In the genomic region with DNA sequence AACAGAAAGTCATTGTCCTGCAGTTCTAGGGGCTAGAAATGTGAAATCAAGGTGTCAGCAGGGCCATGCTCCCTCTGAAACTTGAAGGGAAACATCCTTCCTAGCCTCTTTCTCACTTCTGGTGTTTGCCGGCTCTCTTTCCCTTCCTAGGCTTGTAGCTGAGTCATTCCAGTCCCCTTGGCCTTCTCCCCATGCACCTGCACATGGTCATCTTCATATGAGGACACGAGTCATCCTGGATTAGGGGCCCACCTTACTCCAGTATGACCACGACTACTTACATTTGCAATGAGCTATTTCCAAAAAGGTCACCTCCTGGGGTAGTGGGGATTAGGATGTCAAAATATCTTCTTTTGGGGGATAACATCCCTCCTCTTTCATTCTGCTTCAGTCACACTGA, we compare ENCODE assay signal across 22 cellular contexts.
DNase-seq lines count a peak whose midpoint lies in the region; ATAC-seq, FAIRE-seq and TF ChIP-seq lines count a peak whose summit lies in the region.
"Had no signal": no experiment of that assay in that cellular context is flagged by ENCODE, and none has a peak within 500 bp of the region (broad histone marks: within the 10 kb centered on the region; RNA-seq: fewer than 3 reads in every experiment).

No MANE protein-coding gene starts in this region.

- TF ChIP-seq CTCF in DND-41 (IDR thresholded peaks at IDR 0.05; ENCODE audit: borderline replicate concordance, extremely low read depth, low read length, poor library complexity, severe bottlenecking) (no peak), GM12878 (IDR thresholded peaks at IDR 0.05 in 2 of 3, conservative IDR thresholded peaks at IDR 0.05 in 1 of 3; ENCODE audit: control insufficient read depth in 2 of 3, extremely low read depth in 1 of 3, insufficient read depth in 1 of 3, low read depth in 3 of 3, low read length in 3 of 3) (no peak)

- WGBS in GM12878 (ENCODE audit: insufficient coverage, insufficient replicate concordance, low lambda C conversion rate, missing lambda C conversion rate) = 61% methylated on average over 3 of the region's 3 CpGs

- peak overlapping the region; percentile 97 for H3K27ac Mint-ChIP-seq in stimulated activated memory B cell treated with anti-CD40 and anti-IgM and Interleukin-4, amounts not matched to agents 10 μg/mL and 1 μg/mL and 100 μg/mL, for 72 hours
- H3K27ac Mint-ChIP-seq: CD14-positive monocyte had no signal

- H3K4me1 ChIP-seq in DND-41 (ENCODE audit: insufficient read depth, low read length) (no peaks in the 10 kb centered on the region; the same call in 1 of the 2 replicates), GM12878 (ENCODE audit: control insufficient read depth, insufficient read depth, low read length) (peaks cover 19% of the 10 kb centered on the region)
- peaks cover 7% of the 10 kb centered on the region for H3K4me1 ChIP-seq in effector memory CD4-positive, alpha-beta T cell (ENCODE audit: control insufficient read depth, insufficient read depth, low read length, poor library complexity, severe bottlenecking)

- TF ChIP-seq RAD21 in GM12878 (IDR thresholded peaks at IDR 0.05; ENCODE audit: insufficient read depth, low read depth, low read length) = no peak

- peak overlapping the region; percentile 36; the same call in 1 of the 2 replicates for H2AFZ ChIP-seq in DND-41 (ENCODE audit: low read depth, low read length)
- H2AFZ ChIP-seq in GM12878 (ENCODE audit: control insufficient read depth, low read depth, low read length) = no peak overlapping the region
- H2AFZ ChIP-seq: PC-9 had no signal

- peak overlapping the region; percentile 10 for H3K4me3 Mint-ChIP-seq in stimulated activated memory B cell treated with anti-CD40 and anti-IgM and Interleukin-4, amounts not matched to agents 10 μg/mL and 1 μg/mL and 100 μg/mL, for 72 hours
- H3K4me3 Mint-ChIP-seq: CD14-positive monocyte had no signal

- H3K27me3 Mint-ChIP-seq in stimulated activated memory B cell treated with anti-CD40 and anti-IgM and Interleukin-4, amounts not matched to agents 10 μg/mL and 1 μg/mL and 100 μg/mL, for 72 hours = no peaks in the 10 kb centered on the region

- no peak for FAIRE-seq in GM12878 (lab: Jason Lieb, UNC)
- FAIRE-seq: A204.1, G401.6, GM19239, HTR-8/SVneo had no signal

- H3K4me1 Mint-ChIP-seq in stimulated activated memory B cell treated with anti-CD40 and anti-IgM and Interleukin-4, amounts not matched to agents 10 μg/mL and 1 μg/mL and 100 μg/mL, for 72 hours = peaks cover 50% of the 10 kb centered on the region

- H3K4me2 ChIP-seq in DND-41 (ENCODE audit: insufficient read depth, low read length) (no peak overlapping the region), GM12878 (ENCODE audit: control insufficient read depth, insufficient read depth) (no peak overlapping the region)
- H3K4me2 ChIP-seq: PC-9 had no signal

- no peak for TF ChIP-seq EP300 in GM12878 (IDR thresholded peaks at IDR 0.05; ENCODE audit: borderline replicate concordance in 1 of 2, control insufficient read depth in 1 of 2, low read depth in 2 of 2, low read length in 2 of 2)

- H3K27ac ChIP-seq in DND-41 (ENCODE audit: low read length) = 0 out of 2 replicates have a peak overlapping the region, but pooled peaks have one; percentile 23
- no peak overlapping the region for H3K27ac ChIP-seq in GM12878 (ENCODE audit: control insufficient read depth, insufficient read depth)
- H3K27ac ChIP-seq in effector memory CD4-positive, alpha-beta T cell (ENCODE audit: insufficient read depth, low read length, poor library complexity, severe bottlenecking) = no peak overlapping the region
- H3K27ac ChIP-seq: PC-9 had no signal

- DNase-seq in DMS79 treated with DMSO at 0.1 percent for 48 hours (lab: John Stamatoyannopoulos, UW) = peak; percentile 46
- no peak for DNase-seq in DMS79 (lab: John Stamatoyannopoulos, UW)
- no peak for DNase-seq in DND-41
- no peak for DNase-seq in GM12878 (ENCODE audit: low read depth, low spot score)
- no peak for DNase-seq in effector memory CD4-positive, alpha-beta T cell
- DNase-seq in NCI-H82 (lab: John Stamatoyannopoulos, UW) = no peak
- DNase-seq in NCI-H2196 (lab: John Stamatoyannopoulos, UW; ENCODE audit: unreplicated experiment) = no peak
- DNase-seq: KG1, NCI-H146, NCI-H2029, NCI-H345, NCI-H524, NCI-H774, PC-9, RPMI8226, SHP77 had no signal

- POLR2A ChIA-PET in GM12878 (lab: Charles Lee) = interaction anchor here (0.6 to 1.0 kb wide), 4 partner anchors 9 to 168 kb away, joined by 3 to 5 read pairs (median 4); no protein-coding TSS in a partner anchor

- H3K9me3 Mint-ChIP-seq in stimulated activated memory B cell treated with anti-CD40 and anti-IgM and Interleukin-4, amounts not matched to agents 10 μg/mL and 1 μg/mL and 100 μg/mL, for 72 hours = no peaks in the 10 kb centered on the region

- H3K9me3 ChIP-seq in DND-41 (ENCODE audit: insufficient read depth, low read length, severe bottlenecking) = no peaks in the 10 kb centered on the region
- H3K9me3 ChIP-seq in GM12878 (replicated peaks; ENCODE audit: control insufficient read depth, insufficient read depth, low read length) = no peaks in the 10 kb centered on the region; the same call in 2 of the 3 replicates
- no peaks in the 10 kb centered on the region for H3K9me3 ChIP-seq in effector memory CD4-positive, alpha-beta T cell (ENCODE audit: control insufficient read depth, low read length)

- no TSS peak for BruUV-seq in GM12878 (replicated peaks; lab: Mats Ljungman, UMichigan)

- H3K27me3 ChIP-seq in DND-41 (ENCODE audit: insufficient read depth, low read length, poor library complexity) (no peaks in the 10 kb centered on the region), GM12878 (replicated peaks in 1 of 2; ENCODE audit: control insufficient read depth in 2 of 2, insufficient read depth in 2 of 2, low read length in 1 of 2) (no peaks in the 10 kb centered on the region)
- no peaks in the 10 kb centered on the region for H3K27me3 ChIP-seq in effector memory CD4-positive, alpha-beta T cell (replicated peaks; ENCODE audit: control insufficient read depth, insufficient read depth, low read length, poor library complexity, severe bottlenecking)

- H3K36me3 ChIP-seq in DND-41 (ENCODE audit: insufficient read depth, low read length) = no peaks in the 10 kb centered on the region
- no peaks in the 10 kb centered on the region for H3K36me3 ChIP-seq in GM12878 (ENCODE audit: control insufficient read depth in 2 of 2, insufficient read depth in 2 of 2, low read length in 1 of 2)
- H3K36me3 ChIP-seq in effector memory CD4-positive, alpha-beta T cell (ENCODE audit: control insufficient read depth, insufficient read depth, low read length) = no peaks in the 10 kb centered on the region

- intact Hi-C loops in GM12878 (cut with micrococcal nuclease; ENCODE audit: unreplicated experiment) = no loop called here

- H3K4me3 ChIP-seq in DND-41 (ENCODE audit: low read depth in 1 of 2, low read length in 2 of 2) (no peak overlapping the region), GM12878 (no peak overlapping the region)
- no peak overlapping the region for H3K4me3 ChIP-seq in effector memory CD4-positive, alpha-beta T cell (ENCODE audit: insufficient read depth, low read depth, low read length, poor library complexity, severe bottlenecking)
- H3K4me3 ChIP-seq: PC-9 had no signal

- H3K9ac ChIP-seq in DND-41 (ENCODE audit: low read depth, low read length) (no peak overlapping the region), GM12878 (ENCODE audit: control insufficient read depth, insufficient read depth, low read length) (no peak overlapping the region)

- TF ChIP-seq POLR2A in GM12878 (IDR thresholded peaks at IDR 0.05; ENCODE audit: low read depth, low read length) = no peak

- no peaks in the 10 kb centered on the region for H3K79me2 ChIP-seq in DND-41 (ENCODE audit: insufficient read depth, low read length)
- no peaks in the 10 kb centered on the region for H3K79me2 ChIP-seq in GM12878 (ENCODE audit: control insufficient read depth, insufficient read depth, low read length)

- in situ Hi-C loops in GM12878 (cut with MboI) = no loop called here

- H4K20me1 ChIP-seq in DND-41 (ENCODE audit: insufficient read depth, low read length) = no peaks in the 10 kb centered on the region
- H4K20me1 ChIP-seq in GM12878 (ENCODE audit: control insufficient read depth, insufficient read depth) = no peaks in the 10 kb centered on the region

- SMC1A ChIA-PET in GM12878 (lab: Charles Lee; ENCODE audit: uncharacterized antibody, unreplicated experiment) = interaction anchor here (0.7 to 11.1 kb wide), 8 partner anchors 9 to 372 kb away, joined by 3 to 166 read pairs (median 4); no protein-coding TSS in a partner anchor

- ATAC-seq in DND-41 (ENCODE audit: insufficient read depth, low read depth) (no peak), GM12878 (no peak)
- ATAC-seq in stimulated activated memory B cell treated with anti-CD40 and anti-IgM and Interleukin-4, amounts not matched to agents 10 μg/mL and 1 μg/mL and 100 μg/mL, for 72 hours = no peak

- H3K36me3 Mint-ChIP-seq in stimulated activated memory B cell treated with anti-CD40 and anti-IgM and Interleukin-4, amounts not matched to agents 10 μg/mL and 1 μg/mL and 100 μg/mL, for 72 hours = no peaks in the 10 kb centered on the region
- H3K36me3 Mint-ChIP-seq: CD14-positive monocyte had no signal

- CTCF ChIA-PET in GM12878 (lab: Yijun Ruan, JAX) = interaction anchor here (0.8 to 4.4 kb wide), 3 partner anchors 9 to 27 kb away, joined by 4 to 25 read pairs (median 4); no protein-coding TSS in a partner anchor

- RAD21 ChIA-PET in GM12878 (lab: Charles Lee; ENCODE audit: unreplicated experiment) = interaction anchor here (1.2 to 3.7 kb wide), 4 partner anchors 22 to 91 kb away, joined by 3 to 27 read pairs (median 11); no protein-coding TSS in a partner anchor

TF ChIP-seq in GM12878, 131 proteins besides CTCF, POLR2A, EP300 and RAD21:
- TF ChIP-seq ZNF274 (IDR thresholded peaks at IDR 0.05; ENCODE audit: insufficient read depth, insufficient read length) (no peak), EED (IDR thresholded peaks at IDR 0.05; ENCODE audit: low read depth) (peak; percentile 34; the same call in 1 of the 2 replicates), NFIC (IDR thresholded peaks at IDR 0.05; ENCODE audit: low read depth, low read length) (no peak), IKZF1 (conservative IDR thresholded peaks at IDR 0.05) (peak; percentile 30; the same call in 1 of the 2 replicates), IKZF2 (IDR thresholded peaks at IDR 0.05) (0 out of 4 replicates have a peak, but pooled peaks of 1 of the 2 experiments have one; percentile 15)
